ENCODE assay signal across 21 cellular contexts in the genomic region with DNA sequence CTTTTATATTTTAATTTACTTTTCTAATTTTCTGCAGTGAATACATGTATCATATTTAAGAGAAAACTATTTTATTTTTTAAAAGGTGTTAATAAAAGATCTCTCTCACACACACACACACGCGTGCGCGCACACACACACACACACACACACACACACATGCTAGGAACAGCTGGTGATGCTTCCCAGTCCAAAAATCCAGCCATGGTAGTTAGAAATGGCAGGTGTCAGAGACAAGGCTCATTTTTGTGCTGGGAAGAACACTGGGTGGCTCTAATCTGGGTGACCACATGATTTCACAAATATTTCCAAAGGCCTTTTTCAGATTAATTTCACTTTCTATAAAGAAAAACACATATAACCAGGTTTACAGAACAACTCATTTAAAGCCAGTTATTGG.
"Had no signal": no experiment of that assay in that cellular context is flagged by ENCODE, and none has a peak within 500 bp of the region (broad histone marks: within the 10 kb centered on the region; RNA-seq: fewer than 3 reads in every experiment).

No MANE protein-coding gene starts in this region.

- H3K27ac ChIP-seq: SJSA1 had no signal

- H3K9me3 ChIP-seq: SJSA1, SK-N-SH had no signal

- H3K4me2 ChIP-seq: SK-N-SH had no signal

- ATAC-seq: Panc1, PC-3, Right ventricle myocardium inferior had no signal

- H3K36me3 ChIP-seq: SJSA1 had no signal

- H3K4me3 ChIP-seq: SJSA1 had no signal

- H3K9ac ChIP-seq: SK-N-SH had no signal

- DNase-seq: Karpas-422, KG1, NCI-H1092, NCI-H1105 treated with DMSO at 0.1 percent for 48 hours, NCI-H1417 treated with DMSO at 0.1 percent for 48 hours, NCI-H146, NCI-H1694 treated with DMSO at 0.1 percent for 48 hours, NCI-H1930, NCI-H2081, NCI-H2107, NCI-H2227 treated with DMSO at 0.1 percent for 48 hours, NCI-H524 treated with DMSO at 0.1 percent for 48 hours, NCI-H69, NCI-H774, PC-3, SHP77 treated with DMSO at 0.1 percent for 48 hours, SK-N-SH, T-helper 1 cell had no signal
